ENCODE assay signal across 1 cellular context in the genomic region with DNA sequence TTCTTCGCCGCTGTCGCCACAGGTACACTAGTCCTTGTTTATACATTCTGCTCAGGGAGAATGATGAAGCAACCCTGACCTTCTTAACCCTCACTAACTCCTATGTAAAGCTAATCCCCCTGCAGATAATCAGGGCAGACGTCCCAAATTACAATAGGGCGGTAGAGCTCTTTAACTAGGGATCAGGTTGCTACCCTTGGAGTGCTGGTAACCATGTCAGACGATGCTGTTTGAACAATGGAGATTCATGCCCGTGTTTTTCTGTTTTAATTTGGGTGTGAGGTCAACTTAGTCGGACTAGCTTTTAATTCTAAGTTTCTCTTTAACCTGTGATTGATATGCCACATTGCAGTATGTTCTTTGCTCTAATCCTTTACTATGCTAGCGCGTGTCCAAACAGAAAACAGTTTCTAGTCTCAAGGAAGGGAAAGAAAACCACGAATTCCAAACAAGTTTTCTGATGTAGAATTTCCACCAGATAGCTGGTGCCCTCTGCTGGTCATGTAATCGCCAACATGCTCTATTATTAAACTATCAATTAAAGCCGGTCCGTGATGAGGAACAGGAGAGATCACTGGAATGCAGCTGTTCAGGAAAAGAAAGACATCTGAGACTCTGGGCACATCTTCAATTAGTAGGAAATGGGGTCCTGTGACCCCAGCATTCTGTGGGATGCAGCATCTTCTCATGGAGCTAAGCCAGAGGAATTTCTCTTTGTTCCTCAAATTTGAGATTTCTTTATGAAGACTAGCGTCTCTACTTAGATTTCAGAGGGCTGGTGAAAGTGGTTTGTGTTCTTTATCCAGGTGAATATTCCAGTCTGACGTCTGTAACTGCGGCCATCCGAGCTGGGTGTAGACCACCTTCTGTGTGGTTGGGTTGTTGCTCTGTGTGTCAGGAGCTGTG.
TF ChIP-seq lines count a peak whose summit lies in the region.

No MANE protein-coding gene starts in this region.

TF ChIP-seq in HEK293, 187 proteins besides CTCF, POLR2A, EP300 and RAD21 (continued from another document and continues in another):
- TF ChIP-seq PATZ1 (tag by site-specific recombination; IDR thresholded peaks at IDR 0.05) (no peak), ZNF341 (tag by site-specific recombination; IDR thresholded peaks at IDR 0.05; ENCODE audit: low read depth) (no peak), ZNF404 (tag by site-specific recombination; IDR thresholded peaks at IDR 0.05) (no peak), ZBTB48 (tag by site-specific recombination; IDR thresholded peaks at IDR 0.05) (0 out of 2 replicates have a peak, but pooled peaks have one; percentile 46), ZNF324 (tag by site-specific recombination; IDR thresholded peaks at IDR 0.05) (no peak), ZNF174 (tag by site-specific recombination; IDR thresholded peaks at IDR 0.05) (no peak), TRIM28 (IDR thresholded peaks at IDR 0.05; ENCODE audit: borderline replicate concordance, low read length) (peak; percentile 92; the same call in 1 of the 2 replicates), ZNF37A (tag by site-specific recombination; IDR thresholded peaks at IDR 0.05) (no peak), GLI4 (tag by site-specific recombination; IDR thresholded peaks at IDR 0.05) (no peak), ZNF2 (tag by site-specific recombination; IDR thresholded peaks at IDR 0.05) (no peak), ZNF791 (tag by site-specific recombination; IDR thresholded peaks at IDR 0.05) (no peak), ZNF23 (tag by site-specific recombination; IDR thresholded peaks at IDR 0.05; ENCODE audit: borderline replicate concordance) (no peak), ZNF394 (tag by site-specific recombination; IDR thresholded peaks at IDR 0.05; ENCODE audit: borderline replicate concordance) (peak; percentile 41; the same call in 1 of the 2 replicates), ZNF416 (tag by site-specific recombination; IDR thresholded peaks at IDR 0.05) (no peak), ZNF692 (tag by site-specific recombination; IDR thresholded peaks at IDR 0.05) (no peak), ZIC2 (tag by site-specific recombination; IDR thresholded peaks at IDR 0.05) (no peak), MZF1 (tag by site-specific recombination; IDR thresholded peaks at IDR 0.05; ENCODE audit: borderline replicate concordance) (peak; percentile 54; the same call in 1 of the 2 replicates), SP7 (tag by site-specific recombination; IDR thresholded peaks at IDR 0.05) (peak; percentile 87), ZNF138 (tag by site-specific recombination; IDR thresholded peaks at IDR 0.05; ENCODE audit: borderline replicate concordance) (no peak), ZNF48 (tag by site-specific recombination; IDR thresholded peaks at IDR 0.05) (no peak), PRDM1 (tag by site-specific recombination; IDR thresholded peaks at IDR 0.05) (peak; percentile 36; the same call in 1 of the 2 replicates), ZNF623 (tag by site-specific recombination; IDR thresholded peaks at IDR 0.05) (no peak), ZNF580 (tag by site-specific recombination; IDR thresholded peaks at IDR 0.05) (no peak), PRDM6 (tag by site-specific recombination; IDR thresholded peaks at IDR 0.05) (0 out of 2 replicates have a peak, but pooled peaks have one; percentile 14), KLF16 (tag by site-specific recombination; IDR thresholded peaks at IDR 0.05) (no peak), SCRT1 (tag by site-specific recombination; IDR thresholded peaks at IDR 0.05; ENCODE audit: borderline replicate concordance) (no peak), ZNF701 (tag by site-specific recombination; IDR thresholded peaks at IDR 0.05) (no peak), ZNF24 (tag by site-specific recombination; IDR thresholded peaks at IDR 0.05) (no peak), ZFP41 (tag by site-specific recombination; IDR thresholded peaks at IDR 0.05; ENCODE audit: borderline replicate concordance) (no peak), SCRT2 (tag by site-specific recombination; IDR thresholded peaks at IDR 0.05) (no peak), ZNF529 (tag by site-specific recombination; IDR thresholded peaks at IDR 0.05; ENCODE audit: insufficient replicate concordance) (no peak), ZNF654 (tag by site-specific recombination; IDR thresholded peaks at IDR 0.05; ENCODE audit: low read depth) (peak; percentile 55)
- TF ChIP-seq, protein P1, sequence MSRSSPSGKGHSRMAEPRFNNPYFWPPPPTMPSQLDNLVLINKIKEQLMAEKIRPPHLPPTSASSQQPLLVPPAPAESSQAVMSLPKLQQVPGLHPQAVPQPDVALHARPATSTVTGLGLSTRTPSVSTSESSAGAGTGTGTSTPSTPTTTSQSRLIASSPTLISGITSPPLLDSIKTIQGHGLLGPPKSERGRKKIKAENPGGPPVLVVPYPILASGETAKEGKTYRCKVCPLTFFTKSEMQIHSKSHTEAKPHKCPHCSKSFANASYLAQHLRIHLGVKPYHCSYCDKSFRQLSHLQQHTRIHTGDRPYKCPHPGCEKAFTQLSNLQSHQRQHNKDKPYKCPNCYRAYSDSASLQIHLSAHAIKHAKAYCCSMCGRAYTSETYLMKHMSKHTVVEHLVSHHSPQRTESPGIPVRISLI (tag by site-specific recombination; IDR thresholded peaks at IDR 0.05) = no peak
- TF ChIP-seq, protein P2, sequence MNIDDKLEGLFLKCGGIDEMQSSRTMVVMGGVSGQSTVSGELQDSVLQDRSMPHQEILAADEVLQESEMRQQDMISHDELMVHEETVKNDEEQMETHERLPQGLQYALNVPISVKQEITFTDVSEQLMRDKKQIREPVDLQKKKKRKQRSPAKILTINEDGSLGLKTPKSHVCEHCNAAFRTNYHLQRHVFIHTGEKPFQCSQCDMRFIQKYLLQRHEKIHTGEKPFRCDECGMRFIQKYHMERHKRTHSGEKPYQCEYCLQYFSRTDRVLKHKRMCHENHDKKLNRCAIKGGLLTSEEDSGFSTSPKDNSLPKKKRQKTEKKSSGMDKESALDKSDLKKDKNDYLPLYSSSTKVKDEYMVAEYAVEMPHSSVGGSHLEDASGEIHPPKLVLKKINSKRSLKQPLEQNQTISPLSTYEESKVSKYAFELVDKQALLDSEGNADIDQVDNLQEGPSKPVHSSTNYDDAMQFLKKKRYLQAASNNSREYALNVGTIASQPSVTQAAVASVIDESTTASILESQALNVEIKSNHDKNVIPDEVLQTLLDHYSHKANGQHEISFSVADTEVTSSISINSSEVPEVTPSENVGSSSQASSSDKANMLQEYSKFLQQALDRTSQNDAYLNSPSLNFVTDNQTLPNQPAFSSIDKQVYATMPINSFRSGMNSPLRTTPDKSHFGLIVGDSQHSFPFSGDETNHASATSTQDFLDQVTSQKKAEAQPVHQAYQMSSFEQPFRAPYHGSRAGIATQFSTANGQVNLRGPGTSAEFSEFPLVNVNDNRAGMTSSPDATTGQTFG (tag by site-specific recombination; IDR thresholded peaks at IDR 0.05; ENCODE audit: borderline replicate concordance) = no peak
- TF ChIP-seq, protein P3, sequence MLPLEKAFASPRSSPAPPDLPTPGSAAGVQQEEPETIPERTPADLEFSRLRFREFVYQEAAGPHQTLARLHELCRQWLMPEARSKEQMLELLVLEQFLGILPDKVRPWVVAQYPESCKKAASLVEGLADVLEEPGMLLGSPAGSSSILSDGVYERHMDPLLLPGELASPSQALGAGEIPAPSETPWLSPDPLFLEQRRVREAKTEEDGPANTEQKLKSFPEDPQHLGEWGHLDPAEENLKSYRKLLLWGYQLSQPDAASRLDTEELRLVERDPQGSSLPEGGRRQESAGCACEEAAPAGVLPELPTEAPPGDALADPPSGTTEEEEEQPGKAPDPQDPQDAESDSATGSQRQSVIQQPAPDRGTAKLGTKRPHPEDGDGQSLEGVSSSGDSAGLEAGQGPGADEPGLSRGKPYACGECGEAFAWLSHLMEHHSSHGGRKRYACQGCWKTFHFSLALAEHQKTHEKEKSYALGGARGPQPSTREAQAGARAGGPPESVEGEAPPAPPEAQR (tag by site-specific recombination; IDR thresholded peaks at IDR 0.05) = no peak
- TF ChIP-seq, protein P4, sequence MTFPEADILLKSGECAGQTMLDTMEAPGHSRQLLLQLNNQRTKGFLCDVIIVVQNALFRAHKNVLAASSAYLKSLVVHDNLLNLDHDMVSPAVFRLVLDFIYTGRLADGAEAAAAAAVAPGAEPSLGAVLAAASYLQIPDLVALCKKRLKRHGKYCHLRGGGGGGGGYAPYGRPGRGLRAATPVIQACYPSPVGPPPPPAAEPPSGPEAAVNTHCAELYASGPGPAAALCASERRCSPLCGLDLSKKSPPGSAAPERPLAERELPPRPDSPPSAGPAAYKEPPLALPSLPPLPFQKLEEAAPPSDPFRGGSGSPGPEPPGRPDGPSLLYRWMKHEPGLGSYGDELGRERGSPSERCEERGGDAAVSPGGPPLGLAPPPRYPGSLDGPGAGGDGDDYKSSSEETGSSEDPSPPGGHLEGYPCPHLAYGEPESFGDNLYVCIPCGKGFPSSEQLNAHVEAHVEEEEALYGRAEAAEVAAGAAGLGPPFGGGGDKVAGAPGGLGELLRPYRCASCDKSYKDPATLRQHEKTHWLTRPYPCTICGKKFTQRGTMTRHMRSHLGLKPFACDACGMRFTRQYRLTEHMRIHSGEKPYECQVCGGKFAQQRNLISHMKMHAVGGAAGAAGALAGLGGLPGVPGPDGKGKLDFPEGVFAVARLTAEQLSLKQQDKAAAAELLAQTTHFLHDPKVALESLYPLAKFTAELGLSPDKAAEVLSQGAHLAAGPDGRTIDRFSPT (tag by site-specific recombination; IDR thresholded peaks at IDR 0.05) = no peak
- TF ChIP-seq, protein P5, sequence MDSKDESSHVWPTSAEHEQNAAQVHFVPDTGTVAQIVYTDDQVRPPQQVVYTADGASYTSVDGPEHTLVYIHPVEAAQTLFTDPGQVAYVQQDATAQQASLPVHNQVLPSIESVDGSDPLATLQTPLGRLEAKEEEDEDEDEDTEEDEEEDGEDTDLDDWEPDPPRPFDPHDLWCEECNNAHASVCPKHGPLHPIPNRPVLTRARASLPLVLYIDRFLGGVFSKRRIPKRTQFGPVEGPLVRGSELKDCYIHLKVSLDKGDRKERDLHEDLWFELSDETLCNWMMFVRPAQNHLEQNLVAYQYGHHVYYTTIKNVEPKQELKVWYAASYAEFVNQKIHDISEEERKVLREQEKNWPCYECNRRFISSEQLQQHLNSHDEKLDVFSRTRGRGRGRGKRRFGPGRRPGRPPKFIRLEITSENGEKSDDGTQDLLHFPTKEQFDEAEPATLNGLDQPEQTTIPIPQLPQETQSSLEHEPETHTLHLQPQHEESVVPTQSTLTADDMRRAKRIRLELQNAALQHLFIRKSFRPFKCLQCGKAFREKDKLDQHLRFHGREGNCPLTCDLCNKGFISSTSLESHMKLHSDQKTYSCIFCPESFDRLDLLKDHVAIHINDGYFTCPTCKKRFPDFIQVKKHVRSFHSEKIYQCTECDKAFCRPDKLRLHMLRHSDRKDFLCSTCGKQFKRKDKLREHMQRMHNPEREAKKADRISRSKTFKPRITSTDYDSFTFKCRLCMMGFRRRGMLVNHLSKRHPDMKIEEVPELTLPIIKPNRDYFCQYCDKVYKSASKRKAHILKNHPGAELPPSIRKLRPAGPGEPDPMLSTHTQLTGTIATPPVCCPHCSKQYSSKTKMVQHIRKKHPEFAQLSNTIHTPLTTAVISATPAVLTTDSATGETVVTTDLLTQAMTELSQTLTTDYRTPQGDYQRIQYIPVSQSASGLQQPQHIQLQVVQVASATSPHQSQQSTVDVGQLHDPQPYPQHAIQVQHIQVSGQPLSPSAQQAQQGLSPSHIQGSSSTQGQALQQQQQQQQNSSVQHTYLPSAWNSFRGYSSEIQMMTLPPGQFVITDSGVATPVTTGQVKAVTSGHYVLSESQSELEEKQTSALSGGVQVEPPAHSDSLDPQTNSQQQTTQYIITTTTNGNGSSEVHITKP (tag by site-specific recombination; IDR thresholded peaks at IDR 0.05) = no peak
- TF ChIP-seq, protein P6, sequence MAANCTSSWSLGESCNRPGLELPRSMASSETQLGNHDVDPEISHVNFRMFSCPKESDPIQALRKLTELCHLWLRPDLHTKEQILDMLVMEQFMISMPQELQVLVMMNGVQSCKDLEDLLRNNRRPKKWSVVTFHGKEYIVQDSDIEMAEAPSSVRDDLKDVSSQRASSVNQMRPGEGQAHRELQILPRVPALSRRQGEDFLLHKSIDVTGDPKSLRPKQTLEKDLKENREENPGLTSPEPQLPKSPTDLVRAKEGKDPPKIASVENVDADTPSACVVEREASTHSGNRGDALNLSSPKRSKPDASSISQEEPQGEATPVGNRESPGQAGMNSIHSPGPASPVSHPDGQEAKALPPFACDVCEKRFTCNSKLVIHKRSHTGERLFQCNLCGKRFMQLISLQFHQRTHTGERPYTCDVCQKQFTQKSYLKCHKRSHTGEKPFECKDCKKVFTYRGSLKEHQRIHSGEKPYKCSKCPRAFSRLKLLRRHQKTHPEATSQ (tag by site-specific recombination; IDR thresholded peaks at IDR 0.05) = no peak
